Comparison of ENCODE assay signal across 13 cellular contexts in the genomic region with DNA sequence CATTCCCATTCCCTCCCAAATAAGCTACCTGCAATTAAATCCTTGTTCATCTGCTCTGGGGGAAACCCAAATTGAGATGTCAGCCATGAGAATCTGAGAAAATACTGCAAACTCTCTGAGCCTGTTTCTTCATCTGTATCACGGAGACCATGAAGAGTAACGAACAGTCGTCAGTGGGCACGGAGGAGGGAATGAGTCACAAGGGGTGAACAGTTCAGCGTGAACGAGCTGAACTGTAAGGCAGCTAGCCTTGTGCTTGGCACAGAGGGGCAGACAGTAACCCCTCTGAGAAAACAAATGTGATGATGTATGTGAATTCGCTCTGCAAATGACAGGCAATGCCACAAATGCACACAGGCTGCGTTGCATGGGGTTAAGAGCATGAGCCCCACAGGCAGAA.
A peak's percentile ranks its signal among the peaks of the same experiment; 100 is the strongest.
DNase-seq lines count a peak whose midpoint lies in the region; ATAC-seq and TF ChIP-seq lines count a peak whose summit lies in the region.
"Had no signal": no experiment of that assay in that cellular context is flagged by ENCODE, and none has a peak within 500 bp of the region (broad histone marks: within the 10 kb centered on the region; RNA-seq: fewer than 3 reads in every experiment).

No MANE protein-coding gene starts in this region.

- peaks cover 6% of the 10 kb centered on the region for H3K4me1 Mint-ChIP-seq in type B pancreatic cell (ENCODE audit: unreplicated experiment)

- H3K36me3 Mint-ChIP-seq in type B pancreatic cell, result no peaks in the 10 kb centered on the region

- no peaks in the 10 kb centered on the region for H3K9me3 Mint-ChIP-seq in type B pancreatic cell

- peak; percentile 56 for DNase-seq in EH (ENCODE audit: low read depth)
- DNase-seq in fibroblast of pulmonary artery (ENCODE audit: low read depth), result peak; percentile 59
- peak; percentile 17 to 18 for DNase-seq in stimulated activated CD4-positive, alpha-beta T cell treated with anti-CD3 and anti-CD28 coated beads, Interleukin-4, amount 100 ng/mL, for 48 hours (ENCODE audit: low read depth in 2 of 2)
- DNase-seq in NCI-H748 treated with DMSO at 0.1 percent for 48 hours (lab: John Stamatoyannopoulos, UW), result no peak
- DNase-seq in type B pancreatic cell (ENCODE audit: extremely low spot score, unreplicated experiment), result no peak
- DNase-seq: IMR-90, NCI-H526 treated with DMSO at 0.1 percent for 48 hours, spleen, SW 1271 had no signal

- TF ChIP-seq CTCF in fibroblast of pulmonary artery (IDR thresholded peaks at IDR 0.05; ENCODE audit: low read length, missing control alignments) (no peak), type B pancreatic cell (conservative IDR thresholded peaks at IDR 0.05) (no peak)

- H3K27me3 Mint-ChIP-seq in type B pancreatic cell, result peaks cover 6% of the 10 kb centered on the region

- H3K4me3 Mint-ChIP-seq in type B pancreatic cell, result no peak overlapping the region

- no peak overlapping the region for H3K4me3 ChIP-seq in fibroblast of pulmonary artery (replicated peaks; ENCODE audit: low read depth, low read length)
- H3K4me3 ChIP-seq: adrenal gland, spleen had no signal

- peak; percentile 94 to 95 for ATAC-seq in activated CD4-positive, CD25-positive, alpha-beta regulatory T cell treated with anti-CD3 and anti-CD28 coated beads, Interleukin-2, amount 50 U/mL, for 24 hours
- ATAC-seq in GM21576 (IDR thresholded peaks at IDR 0.05; ENCODE audit: unreplicated experiment), result no peak
- no peak for ATAC-seq in GM21737 (IDR thresholded peaks at IDR 0.05; ENCODE audit: unreplicated experiment)

- H3K27ac Mint-ChIP-seq in type B pancreatic cell, result no peak overlapping the region

Comparison
In these comparisons a context has a peak if more than half of its experiments do, and no peak if none do; other contexts are left out.
1. DNase-seq: peak in EH (single experiment), fibroblast of pulmonary artery (single experiment) and stimulated activated CD4-positive, alpha-beta T cell treated with anti-CD3 and anti-CD28 coated beads, Interleukin-4, amount 100 ng/mL, for 48 hours (2 of 2); none in NCI-H748 treated with DMSO at 0.1 percent for 48 hours (single experiment) and type B pancreatic cell (single experiment).
2. ATAC-seq: peak in activated CD4-positive, CD25-positive, alpha-beta regulatory T cell treated with anti-CD3 and anti-CD28 coated beads, Interleukin-2, amount 50 U/mL, for 24 hours (2 of 2); none in GM21576 (single experiment) and GM21737 (single experiment).